Comparison of ENCODE assay signal across 1 cellular context in the genomic region with DNA sequence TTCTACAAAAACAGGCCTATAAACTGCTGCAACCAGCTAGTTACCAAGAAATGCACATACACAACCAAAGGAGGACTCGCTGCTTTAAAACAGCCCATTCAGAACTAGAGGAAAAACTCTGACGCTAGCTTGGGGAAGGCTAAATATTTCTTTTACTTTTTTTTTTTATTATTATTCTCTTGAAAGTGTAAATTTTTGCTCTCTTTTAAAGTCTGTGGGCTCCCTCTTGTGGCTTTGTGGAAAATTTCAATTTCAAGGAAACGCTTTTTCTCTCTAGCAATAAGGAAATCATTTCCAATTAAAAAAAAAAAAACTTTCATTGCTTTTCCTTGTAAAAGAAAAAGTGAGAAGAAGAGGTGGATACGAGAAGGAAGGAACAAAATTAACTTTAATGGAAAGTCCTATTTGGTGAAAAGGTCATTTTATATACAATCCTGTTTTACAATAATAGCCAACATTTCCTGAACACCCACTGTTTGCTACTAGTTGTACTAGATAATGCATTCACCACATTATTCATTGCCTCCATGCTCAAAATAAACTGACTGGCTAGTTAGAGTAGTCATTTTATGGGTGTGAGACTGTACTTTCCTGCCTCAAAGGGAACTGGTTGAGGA.
TF ChIP-seq lines count a peak whose summit lies in the region.

No MANE protein-coding gene starts in this region.

TF ChIP-seq in WTC11, 78 proteins besides CTCF, POLR2A, EP300 and RAD21 (continued from another document):
- TF ChIP-seq ZNF532 (CRISPR knock-in tag; IDR thresholded peaks at IDR 0.05; ENCODE audit: borderline replicate concordance) (no peak), RORB (CRISPR knock-in tag; IDR thresholded peaks at IDR 0.05) (no peak), NR3C1 (CRISPR knock-in tag; conservative IDR thresholded peaks at IDR 0.05; ENCODE audit: low read depth) (no peak), ZNF416 (CRISPR knock-in tag; IDR thresholded peaks at IDR 0.05) (no peak), GTF2I (CRISPR knock-in tag; conservative IDR thresholded peaks at IDR 0.05) (no peak), TCF7 (CRISPR knock-in tag; IDR thresholded peaks at IDR 0.05; ENCODE audit: low read depth) (no peak), SMAD4 (CRISPR knock-in tag; IDR thresholded peaks at IDR 0.05) (no peak), ZNF423 (CRISPR knock-in tag; IDR thresholded peaks at IDR 0.05) (no peak)
